16 cellular contexts compared by ENCODE assay signal in the genomic region with DNA sequence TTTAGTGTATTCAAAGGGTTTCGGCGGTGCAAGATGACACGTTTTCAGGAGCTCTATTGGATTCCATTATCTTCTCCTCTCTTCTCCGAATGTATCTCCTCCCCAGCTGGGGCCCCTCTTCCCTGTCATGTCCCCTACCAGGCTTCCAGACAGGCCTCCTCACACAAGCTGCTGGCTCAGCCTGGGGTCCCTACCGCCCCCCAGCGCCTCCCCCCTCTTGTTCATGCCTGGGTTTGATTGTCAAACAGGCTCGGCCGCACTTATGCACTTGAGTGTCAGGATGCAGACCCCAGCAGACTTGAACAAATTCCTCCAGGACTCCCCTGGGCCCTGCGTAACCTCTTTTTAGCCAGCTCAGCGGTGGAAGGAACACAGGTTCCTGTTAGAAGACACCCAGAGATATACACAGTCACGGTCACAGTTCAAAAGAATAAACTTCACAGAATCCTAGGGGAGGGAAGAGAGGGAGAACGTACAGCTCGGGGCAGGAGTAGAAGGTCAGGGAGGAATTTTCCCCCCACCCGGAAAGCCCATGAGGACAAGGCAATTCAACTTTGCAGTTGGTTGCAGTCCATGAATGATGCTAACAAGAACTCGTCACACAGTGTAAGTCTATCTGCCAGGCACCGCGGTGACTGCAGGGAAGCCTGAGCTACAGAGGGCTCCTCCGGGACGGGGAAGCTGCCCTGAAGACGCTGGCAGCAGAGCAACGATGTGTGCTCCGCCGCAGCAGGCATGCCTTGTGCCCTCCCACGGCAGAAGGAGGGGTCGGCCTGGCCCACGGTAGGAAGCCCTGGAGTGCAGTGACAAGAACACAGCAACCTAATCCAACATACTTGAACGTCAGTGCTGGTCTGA.
DNase-seq lines count a peak whose midpoint lies in the region; ATAC-seq and TF ChIP-seq lines count a peak whose summit lies in the region.
"Had no signal": no experiment of that assay in that cellular context is flagged by ENCODE, and none has a peak within 500 bp of the region (broad histone marks: within the 10 kb centered on the region; RNA-seq: fewer than 3 reads in every experiment).

No MANE protein-coding gene starts in this region.

- H3K18ac ChIP-seq in mesendoderm (ENCODE audit: low read length) = no peak overlapping the region

- no peak overlapping the region for H4K8ac ChIP-seq in mesendoderm (ENCODE audit: low read depth, low read length)

- no peaks in the 10 kb centered on the region for H3K9me3 Mint-ChIP-seq in CD4-positive, alpha-beta T cell
- H3K9me3 Mint-ChIP-seq: activated naive CD4-positive, alpha-beta T cell treated with anti-CD3 and anti-CD28 coated beads for 36 hours had no signal

- no peak overlapping the region for H3K4me3 ChIP-seq in H7 (ENCODE audit: insufficient read depth, low read depth, low read length)
- H3K4me3 ChIP-seq in esophagus muscularis mucosa = peak overlapping the region in 1 of 4 donors; percentile 4
- no peak overlapping the region for H3K4me3 ChIP-seq in mesendoderm (ENCODE audit: low read length)
- no peak overlapping the region for H3K4me3 ChIP-seq in skeletal muscle satellite cell (ENCODE audit: low read length)

- H3K36me3 ChIP-seq in H7 (replicated peaks; ENCODE audit: control insufficient read depth, insufficient read depth, low read length) (no peaks in the 10 kb centered on the region), esophagus muscularis mucosa (no peaks in the 10 kb centered on the region), mesendoderm (ENCODE audit: control insufficient read depth, insufficient read depth, low read length) (no peaks in the 10 kb centered on the region), skeletal muscle satellite cell (ENCODE audit: insufficient read depth, low read length) (no peaks in the 10 kb centered on the region)

- H3K9me3 ChIP-seq in esophagus muscularis mucosa (no peaks in the 10 kb centered on the region), skeletal muscle satellite cell (replicated peaks; ENCODE audit: low read length) (no peaks in the 10 kb centered on the region)
- H3K9me3 ChIP-seq in CD4-positive, alpha-beta T cell (ENCODE audit: control insufficient read depth, low read length) = no peaks in the 10 kb centered on the region

- H3K4me2 ChIP-seq in mesendoderm (ENCODE audit: low read length) (no peak overlapping the region), skeletal muscle satellite cell (ENCODE audit: low read length) (peak overlapping the region; percentile 12)

- no peaks in the 10 kb centered on the region for H3K36me3 Mint-ChIP-seq in CD4-positive, alpha-beta T cell (ENCODE audit: low read depth)
- H3K36me3 Mint-ChIP-seq: brain, naive B cell had no signal

- no peak overlapping the region for H3K9ac ChIP-seq in mesendoderm (ENCODE audit: low read length)
- no peak overlapping the region for H3K9ac ChIP-seq in skeletal muscle satellite cell (ENCODE audit: low read depth, low read length)

- H3K56ac ChIP-seq in mesendoderm (ENCODE audit: low read length) = peak overlapping the region; percentile 36

- no peak for TF ChIP-seq EP300 in esophagus muscularis mucosa (IDR thresholded peaks at IDR 0.05)

- H2BK120ac ChIP-seq in mesendoderm (ENCODE audit: low read depth, low read length) = no peak overlapping the region

- H3K79me2 ChIP-seq in mesendoderm (ENCODE audit: control insufficient read depth, insufficient read depth, low read length) = no peaks in the 10 kb centered on the region

- TF ChIP-seq POLR2A in esophagus muscularis mucosa (IDR thresholded peaks at IDR 0.05; ENCODE audit: low read depth) = no peak

- H2AK5ac ChIP-seq in mesendoderm (ENCODE audit: low read length) = no peak overlapping the region

- H3K79me1 ChIP-seq in mesendoderm (ENCODE audit: low read length) = no peaks in the 10 kb centered on the region

- POLR2A ChIA-PET in CD4-positive, alpha-beta T cell (lab: Charles Lee) = no interaction called here

- H3K4me1 ChIP-seq in esophagus muscularis mucosa = peaks cover 0 to 24% (median 22%) of the 10 kb centered on the region in 4 donors
- H3K4me1 ChIP-seq in mesendoderm (ENCODE audit: control insufficient read depth, low read depth, low read length) = peaks cover 2% of the 10 kb centered on the region
- no peaks in the 10 kb centered on the region for H3K4me1 ChIP-seq in skeletal muscle satellite cell (ENCODE audit: control insufficient read depth, insufficient read depth, low read length)

- H3K27ac Mint-ChIP-seq in CD4-positive, alpha-beta T cell = no peak overlapping the region
- H3K27ac Mint-ChIP-seq: activated naive CD4-positive, alpha-beta T cell treated with anti-CD3 and anti-CD28 coated beads for 36 hours; naive B cell had no signal

- H3K27me3 ChIP-seq in H7 (ENCODE audit: control insufficient read depth, insufficient read depth, low read length) (no peaks in the 10 kb centered on the region), esophagus muscularis mucosa (no peaks in the 10 kb centered on the region), mesendoderm (ENCODE audit: insufficient read depth, low read length, poor library complexity) (no peaks in the 10 kb centered on the region), skeletal muscle satellite cell (ENCODE audit: control insufficient read depth, insufficient read depth, low read length) (no peaks in the 10 kb centered on the region)
- no peaks in the 10 kb centered on the region for H3K27me3 ChIP-seq in CD4-positive, alpha-beta T cell (ENCODE audit: control insufficient read depth, insufficient read depth, low read length)

- 34% methylated on average over 27 of the region's 27 CpGs for WGBS in esophagus muscularis mucosa
- no CpG with 5 or more reads among the region's 27 CpGs for WGBS in mesendoderm (ENCODE audit: extremely low coverage, insufficient coverage, low lambda C conversion rate)

- no peak overlapping the region for H3K23ac ChIP-seq in mesendoderm (ENCODE audit: low read length)

- CTCF ChIA-PET in CD4-positive, alpha-beta T cell (lab: Charles Lee) = no interaction called here

- H2BK15ac ChIP-seq in mesendoderm (replicated peaks; ENCODE audit: low read depth) = no peak overlapping the region

- intact Hi-C loops in esophagus muscularis mucosa (cut with DNase I) = no loop called here
- intact Hi-C loops in CD4-positive, alpha-beta T cell (cut with DNase I, micrococcal nuclease) = no loop called here

- no peak for ATAC-seq in CD4-positive, alpha-beta T cell (ENCODE audit: poor library complexity)

- H3K27ac ChIP-seq in esophagus muscularis mucosa (replicated peaks in 1 of 4) = peak overlapping the region; percentile 17 to 64 (median 31)
- H3K27ac ChIP-seq in mesendoderm (ENCODE audit: low read depth, low read length) = no peak overlapping the region
- no peak overlapping the region for H3K27ac ChIP-seq in CD4-positive, alpha-beta T cell (ENCODE audit: low read depth, low read length)

- peak overlapping the region; percentile 43 for H2BK5ac ChIP-seq in mesendoderm (ENCODE audit: low read length)

- TF ChIP-seq CTCF in esophagus muscularis mucosa (IDR thresholded peaks at IDR 0.05) = no peak
- no peak for TF ChIP-seq CTCF in CD4-positive, alpha-beta T cell (IDR thresholded peaks at IDR 0.05)

- H3K4me1 Mint-ChIP-seq in CD4-positive, alpha-beta T cell (ENCODE audit: low read depth) = no peaks in the 10 kb centered on the region
- H3K4me1 Mint-ChIP-seq: naive B cell had no signal

- H3K27me3 Mint-ChIP-seq in CD4-positive, alpha-beta T cell = no peaks in the 10 kb centered on the region
- H3K27me3 Mint-ChIP-seq: naive B cell had no signal

- H3K4me3 Mint-ChIP-seq in CD4-positive, alpha-beta T cell = no peak overlapping the region
- H3K4me3 Mint-ChIP-seq: activated naive CD4-positive, alpha-beta T cell treated with anti-CD3 and anti-CD28 coated beads for 36 hours; naive B cell had no signal

- no peak overlapping the region for H4K5ac ChIP-seq in mesendoderm (ENCODE audit: low read length)

- H3K4ac ChIP-seq in mesendoderm (ENCODE audit: low read depth, low read length) = no peak overlapping the region

- DNase-seq in H7 = peak; percentile 57
- no peak for DNase-seq in esophagus muscularis mucosa (ENCODE audit: extremely low spot score)
- peak; percentile 16 for DNase-seq in mesendoderm
- no peak for DNase-seq in effector CD4-positive, alpha-beta T cell
- DNase-seq in GM19240 (ENCODE audit: insufficient read length, low spot score) = no peak
- no peak for DNase-seq in CD4-positive, alpha-beta T cell
- DNase-seq in NK-92 (lab: John Stamatoyannopoulos, UW; ENCODE audit: unreplicated experiment) = no peak
- DNase-seq: activated naive CD4-positive, alpha-beta T cell treated with anti-CD3 and anti-CD28 coated beads for 36 hours; GOT3; Kasumi-1; naive B cell; SHP77; stimulated activated CD4-positive, alpha-beta T cell treated with anti-CD3 and anti-CD28 coated beads, Interleukin-1b, Interleukin-23, amount 100 ng/mL, for 48 hours; T-helper 2 cell had no signal

Comparison
In these comparisons a context has a peak if more than half of its experiments do, and no peak if none do; other contexts are left out.
1. DNase-seq: peak in H7 (single experiment) and mesendoderm (single experiment); none in esophagus muscularis mucosa (single experiment), effector CD4-positive, alpha-beta T cell (single experiment), GM19240 (single experiment), CD4-positive, alpha-beta T cell (0 of 10) and NK-92 (single experiment).
2. H3K27ac ChIP-seq: peak in esophagus muscularis mucosa (4 of 4); none in mesendoderm (single experiment) and CD4-positive, alpha-beta T cell (single experiment).